Comparison of ENCODE assay signal across 10 cellular contexts in genomic region chr1:207282049-207282448, GRCh38. TPM values are rescaled to one million over a fixed set of nuclear protein-coding genes. Genes with fewer than 3 reads are reported as not detected.
DNase-seq lines count a peak whose midpoint lies in the region; ATAC-seq and TF ChIP-seq lines count a peak whose summit lies in the region.
"Had no signal": no experiment of that assay in that cellular context is flagged by ENCODE, and none has a peak within 500 bp of the region (broad histone marks: within the 10 kb centered on the region; RNA-seq: fewer than 3 reads in every experiment).

No MANE protein-coding gene starts in this region.

- H3K4me3 Mint-ChIP-seq in CD14-positive monocyte = no peak overlapping the region

- peaks cover 0 to 2% of the 10 kb centered on the region in 2 donors for H3K36me3 Mint-ChIP-seq in CD14-positive monocyte

- H3K9me3 Mint-ChIP-seq in CD14-positive monocyte = no peaks in the 10 kb centered on the region

- H3K4me1 ChIP-seq in IMR-90 (ENCODE audit: control insufficient read depth, insufficient read depth, low read length) (peaks cover 8% of the 10 kb centered on the region), colonic mucosa (peaks cover 3% of the 10 kb centered on the region), mucosa of rectum (ENCODE audit: control insufficient read depth in 2 of 2, insufficient read depth in 2 of 2, low read length in 2 of 2) (peaks cover 22 to 29% of the 10 kb centered on the region in 2 donors)

- no peak overlapping the region for H4K5ac ChIP-seq in IMR-90 (ENCODE audit: low read depth, low read length)

- TF ChIP-seq CTCF in CD14-positive monocyte (IDR thresholded peaks at IDR 0.05) (no peak), IMR-90 (conservative IDR thresholded peaks at IDR 0.05; ENCODE audit: low read depth, low read length) (no peak), colonic mucosa (IDR thresholded peaks at IDR 0.05) (no peak)

- intact Hi-C loops in CD14-positive monocyte (cut with micrococcal nuclease) (no loop called here), IMR-90 (cut with micrococcal nuclease) (no loop called here), colonic mucosa (cut with DNase I) (no loop called here)

- peak overlapping the region; percentile 58 for H4K91ac ChIP-seq in IMR-90 (ENCODE audit: insufficient read depth, low read depth, low read length)

- H2BK120ac ChIP-seq in IMR-90 (ENCODE audit: low read depth, low read length) = peak overlapping the region; percentile 80

- dilution Hi-C loops in IMR-90 (cut with HindIII; ENCODE audit: low sequenced_read_pairs, unreplicated experiment) = no loop called here

- no peaks in the 10 kb centered on the region for H3K9me3 ChIP-seq in IMR-90 (ENCODE audit: control insufficient read depth, insufficient read depth, low read length)
- no peaks in the 10 kb centered on the region for H3K9me3 ChIP-seq in colonic mucosa
- H3K9me3 ChIP-seq in mucosa of rectum (ENCODE audit: control insufficient read depth in 2 of 2, low read length in 2 of 2) = no peaks in the 10 kb centered on the region

- H3K27me3 ChIP-seq in IMR-90 (ENCODE audit: control insufficient read depth, insufficient read depth, low read length) = no peaks in the 10 kb centered on the region
- no peaks in the 10 kb centered on the region for H3K27me3 ChIP-seq in colonic mucosa
- H3K27me3 ChIP-seq in mucosa of rectum (ENCODE audit: control insufficient read depth in 2 of 2, insufficient read depth in 2 of 2, low read length in 2 of 2) = no peaks in the 10 kb centered on the region

- POLR2A ChIA-PET in IMR-90 (lab: Charles Lee; ENCODE audit: unreplicated experiment) = no interaction called here

- peak overlapping the region in 1 of 2 experiments; percentile 64; a peak in 1 of 4 replicates for H4K8ac ChIP-seq in IMR-90 (ENCODE audit: low read depth in 2 of 2, low read length in 2 of 2)

- 0 out of 2 replicates have a peak overlapping the region, but pooled peaks have one; percentile 47 for H3K18ac ChIP-seq in IMR-90 (ENCODE audit: low read depth, low read length)

- peak overlapping the region; percentile 27 to 84 (median 58) for H3K27ac Mint-ChIP-seq in CD14-positive monocyte

- peak overlapping the region; percentile 85; the same call in 1 of the 2 replicates for H2BK20ac ChIP-seq in IMR-90 (ENCODE audit: low read depth, low read length)

- no peak overlapping the region for H2AFZ ChIP-seq in IMR-90 (replicated peaks; ENCODE audit: low read length, poor library complexity)

- H3K9me1 ChIP-seq in IMR-90 (ENCODE audit: insufficient read depth, low read length) = peaks cover 10% of the 10 kb centered on the region; the same call in 1 of the 2 replicates

- no peak for TF ChIP-seq RAD21 in IMR-90 (IDR thresholded peaks at IDR 0.05; ENCODE audit: low read length)

- H3K9ac ChIP-seq in IMR-90 (ENCODE audit: low read depth, low read length) = no peak overlapping the region
- H3K9ac ChIP-seq in colonic mucosa (ENCODE audit: low read depth in 2 of 2, low read length in 2 of 2) = no peak overlapping the region
- H3K9ac ChIP-seq in mucosa of rectum (ENCODE audit: low read depth in 1 of 2, low read length in 2 of 2) = no peak overlapping the region

- H3K36me3 ChIP-seq in IMR-90 (ENCODE audit: control insufficient read depth, insufficient read depth, low read length) (no peaks in the 10 kb centered on the region), colonic mucosa (no peaks in the 10 kb centered on the region), mucosa of rectum (ENCODE audit: control insufficient read depth in 2 of 2, insufficient read depth in 2 of 2, low read length in 2 of 2) (no peaks in the 10 kb centered on the region)

- H3K4me3 ChIP-seq in IMR-90 (ENCODE audit: insufficient read depth, low read depth, low read length) (no peak overlapping the region), colonic mucosa (no peak overlapping the region), mucosa of rectum (ENCODE audit: low read length in 2 of 2) (peak overlapping the region in 1 of 2 donors; percentile 27)

- no TSS peak for BruUV-seq in IMR-90 (replicated peaks; lab: Mats Ljungman, UMichigan)

- TF ChIP-seq POLR2A in IMR-90 (IDR thresholded peaks at IDR 0.05; ENCODE audit: low read depth, low read length) = no peak

- H2BK15ac ChIP-seq in IMR-90 (ENCODE audit: low read depth, low read length) = peak overlapping the region; percentile 92; the same call in 1 of the 3 replicates

- 0 out of 2 replicates have a peak overlapping the region, but pooled peaks have one; percentile 12 for H3K4me2 ChIP-seq in IMR-90 (ENCODE audit: low read depth, low read length)

- CTCF ChIA-PET in IMR-90 (lab: Yijun Ruan, JAX) = no interaction called here

- H3K27me3 Mint-ChIP-seq in CD14-positive monocyte (ENCODE audit: low read depth in 3 of 3) = peaks cover 0 to 1% (median 0%) of the 10 kb centered on the region in 3 donors

- in situ Hi-C loops in IMR-90 (cut with MboI; ENCODE audit: low sequenced_read_pairs) = no loop called here

- peak overlapping the region; percentile 77; the same call in 1 of the 2 replicates for H2AK5ac ChIP-seq in IMR-90 (ENCODE audit: low read depth, low read length)

- peaks cover 17% of the 10 kb centered on the region for H3K4me1 Mint-ChIP-seq in CD14-positive monocyte

- ATAC-seq in IMR-90 (ENCODE audit: low read depth) (peak; percentile 62; the same call in 1 of the 2 replicates), GM21526 (IDR thresholded peaks at IDR 0.05; ENCODE audit: low FRiP score, unreplicated experiment) (no peak), GM18520 (IDR thresholded peaks at IDR 0.05; ENCODE audit: unreplicated experiment) (no peak)

- no peak overlapping the region for H2AK9ac ChIP-seq in IMR-90 (replicated peaks; ENCODE audit: low read depth, low read length, poor library complexity)

- H3K27ac ChIP-seq in IMR-90 (ENCODE audit: insufficient read depth, low read length) = no peak overlapping the region
- peak overlapping the region; percentile 60 for H3K27ac ChIP-seq in colonic mucosa
- peak overlapping the region; percentile 80 to 84 for H3K27ac ChIP-seq in mucosa of rectum (ENCODE audit: low read depth in 2 of 2, low read length in 2 of 2)

- no peak overlapping the region for H2BK5ac ChIP-seq in IMR-90 (ENCODE audit: low read depth, low read length, poor library complexity, severe bottlenecking)

- peak overlapping the region; percentile 71; the same call in 1 of the 2 replicates for H3K23ac ChIP-seq in IMR-90 (ENCODE audit: low read depth, low read length)

- no peaks in the 10 kb centered on the region for H3K79me1 ChIP-seq in IMR-90 (ENCODE audit: low read depth in 1 of 2, low read length in 2 of 2)

- H3K56ac ChIP-seq in IMR-90 (ENCODE audit: extremely low read depth, insufficient read depth, low read length) = no peak overlapping the region

- DNase-seq in CD14-positive monocyte (ENCODE audit: low spot score) (no peak), IMR-90 (peak; percentile 53), colonic mucosa (no peak), DMS153 treated with DMSO at 0.1 percent for 48 hours (lab: John Stamatoyannopoulos, UW; ENCODE audit: unreplicated experiment) (no peak), hypothalamus (lab: John Stamatoyannopoulos, UW) (no peak)
- DNase-seq: H7, NCI-H1436 treated with DMSO at 0.1 percent for 48 hours had no signal

- no peaks in the 10 kb centered on the region for H4K20me1 ChIP-seq in IMR-90 (ENCODE audit: insufficient read depth, low read length)

- WGBS in IMR-90 (ENCODE audit: extremely low coverage in 2 of 2, insufficient read length in 1 of 2), 2 experiments = no CpG with 5 or more reads among the region's 2 CpGs

- H3K14ac ChIP-seq in IMR-90 (replicated peaks; ENCODE audit: low read depth, low read length) = peak overlapping the region; percentile 61; the same call in 1 of the 2 replicates

- H3K4ac ChIP-seq in IMR-90 (ENCODE audit: low read depth, low read length) = peak overlapping the region; percentile 62; the same call in 1 of the 2 replicates

TF ChIP-seq in IMR-90, 13 proteins besides CTCF, POLR2A, EP300 and RAD21:
- TF ChIP-seq USF2 (IDR thresholded peaks at IDR 0.05; ENCODE audit: low read depth, low read length) (no peak), RCOR1 (IDR thresholded peaks at IDR 0.05; ENCODE audit: insufficient replicate concordance, low read length) (no peak)

RNA-seq across cellular contexts. Expression of gene CD55, which starts 39.4 kb away (rescaled TPM):
- polyA plus RNA-seq in CD14-positive monocyte (100 to 1,000 TPM; 171 to 221 TPM), IMR-90 (2012; rRNA removed) (11.5 and 11.6 TPM in 2 replicates)
- total RNA-seq in IMR-90 (2012; rRNA removed) (6.6 and 9.7 TPM in 2 replicates), colonic mucosa (10 to 100 TPM; 49.4 to 70.7 TPM)
- 5.7 and 11.0 TPM in 2 replicates for polyA plus RNA-seq in IMR-90 (2012; cell fraction: cytosol; rRNA removed)
- 1.7 and 7.2 TPM in 2 replicates for polyA plus RNA-seq in IMR-90 (2012; cell fraction: nucleus; rRNA removed; ENCODE audit: low replicate concordance)
